ENCODE assay signal across 8 cellular contexts in genomic region chr10:113520606-113521481, GRCh38. TPM values are rescaled to one million over a fixed set of nuclear protein-coding genes. Genes with fewer than 3 reads are reported as not detected.
DNase-seq lines count a peak whose midpoint lies in the region; ATAC-seq and TF ChIP-seq lines count a peak whose summit lies in the region.

No MANE protein-coding gene starts in this region.

- no peak overlapping the region for H3K4me3 Mint-ChIP-seq in activated naive CD4-positive, alpha-beta T cell treated with anti-CD3 and anti-CD28 coated beads, Interleukin-2, amount 10 ng/mL, durations not matched to agents 7 days and 5 days
- H3K4me3 Mint-ChIP-seq in progenitor cell of endocrine pancreas (ENCODE audit: low read depth) = no peak overlapping the region

- intact Hi-C loops in head of caudate nucleus (cut with DNase I) = no loop called here

- no peak overlapping the region for H3K4me3 ChIP-seq in GM12864 (ENCODE audit: low read depth, low read length)

- TF ChIP-seq CTCF in GM12864 (IDR thresholded peaks at IDR 0.05; ENCODE audit: low read depth, low read length, missing control alignments) = peak; percentile 98
- peak; percentile 95 for TF ChIP-seq CTCF in progenitor cell of endocrine pancreas (IDR thresholded peaks at IDR 0.05; ENCODE audit: unreplicated experiment)

- peak; percentile 56 for ATAC-seq in HG02981 (IDR thresholded peaks at IDR 0.05; ENCODE audit: unreplicated experiment)

- CTCF ChIA-PET in activated naive CD4-positive, alpha-beta T cell treated with anti-CD3 and anti-CD28 coated beads, Interleukin-2, amount 10 ng/mL, durations not matched to agents 7 days and 5 days (lab: Charles Lee) = interaction anchor here (1.1 to 1.5 kb wide), 3 partner anchors 10 to 43 kb away, joined by 3 to 5 read pairs (median 4); no protein-coding TSS in a partner anchor

- H3K9me3 Mint-ChIP-seq in activated naive CD4-positive, alpha-beta T cell treated with anti-CD3 and anti-CD28 coated beads, Interleukin-2, amount 10 ng/mL, durations not matched to agents 7 days and 5 days = no peaks in the 10 kb centered on the region
- no peaks in the 10 kb centered on the region for H3K9me3 Mint-ChIP-seq in progenitor cell of endocrine pancreas (ENCODE audit: low read depth)

- no peaks in the 10 kb centered on the region for H3K36me3 Mint-ChIP-seq in activated naive CD4-positive, alpha-beta T cell treated with anti-CD3 and anti-CD28 coated beads, Interleukin-2, amount 10 ng/mL, durations not matched to agents 7 days and 5 days
- no peaks in the 10 kb centered on the region for H3K36me3 Mint-ChIP-seq in progenitor cell of endocrine pancreas (ENCODE audit: insufficient read depth)

- peak; percentile 86 for DNase-seq in AG08395 (ENCODE audit: low spot score)
- no peak for DNase-seq in GM12864 (ENCODE audit: low read depth)
- DNase-seq in NCI-H2227 treated with DMSO at 0.1 percent for 48 hours (lab: John Stamatoyannopoulos, UW) = peak; percentile 3
- DNase-seq in activated naive CD4-positive, alpha-beta T cell treated with anti-CD3 and anti-CD28 coated beads, Interleukin-2, amount 10 ng/mL, durations not matched to agents 7 days and 5 days = peak; percentile 44
- peak in 41 of 42 donors; percentile 18 to 83 (median 57) for DNase-seq in head of caudate nucleus
- DNase-seq in progenitor cell of endocrine pancreas (ENCODE audit: low spot score, unreplicated experiment) = peak; percentile 44
- DNase-seq in effector CD8-positive, alpha-beta T cell (lab: John Stamatoyannopoulos, UW) = no peak

- H3K27me3 Mint-ChIP-seq in activated naive CD4-positive, alpha-beta T cell treated with anti-CD3 and anti-CD28 coated beads, Interleukin-2, amount 10 ng/mL, durations not matched to agents 7 days and 5 days = no peaks in the 10 kb centered on the region
- peaks cover under 1% of the 10 kb centered on the region for H3K27me3 Mint-ChIP-seq in progenitor cell of endocrine pancreas

- H3K4me1 Mint-ChIP-seq in activated naive CD4-positive, alpha-beta T cell treated with anti-CD3 and anti-CD28 coated beads, Interleukin-2, amount 10 ng/mL, durations not matched to agents 7 days and 5 days = no peaks in the 10 kb centered on the region
- H3K4me1 Mint-ChIP-seq in progenitor cell of endocrine pancreas (ENCODE audit: low read depth) = peaks cover 17% of the 10 kb centered on the region

- H3K27ac Mint-ChIP-seq in activated naive CD4-positive, alpha-beta T cell treated with anti-CD3 and anti-CD28 coated beads, Interleukin-2, amount 10 ng/mL, durations not matched to agents 7 days and 5 days = no peak overlapping the region
- no peak overlapping the region for H3K27ac Mint-ChIP-seq in progenitor cell of endocrine pancreas

RNA-seq across cellular contexts. Expression of gene HABP2, which starts 32.0 kb away (rescaled TPM):
- total RNA-seq in progenitor cell of endocrine pancreas = 112 and 133 TPM in 2 replicates

Comparison
In these comparisons a context has a peak if more than half of its experiments do, and no peak if none do; other contexts are left out.
1. DNase-seq: peak in AG08395 (single experiment), NCI-H2227 treated with DMSO at 0.1 percent for 48 hours (single experiment), activated naive CD4-positive, alpha-beta T cell treated with anti-CD3 and anti-CD28 coated beads, Interleukin-2, amount 10 ng/mL, durations not matched to agents 7 days and 5 days (single experiment), head of caudate nucleus (41 of 42) and progenitor cell of endocrine pancreas (single experiment); none in GM12864 (single experiment) and effector CD8-positive, alpha-beta T cell (single experiment).